17 cellular contexts compared by ENCODE assay signal in the genomic region with DNA sequence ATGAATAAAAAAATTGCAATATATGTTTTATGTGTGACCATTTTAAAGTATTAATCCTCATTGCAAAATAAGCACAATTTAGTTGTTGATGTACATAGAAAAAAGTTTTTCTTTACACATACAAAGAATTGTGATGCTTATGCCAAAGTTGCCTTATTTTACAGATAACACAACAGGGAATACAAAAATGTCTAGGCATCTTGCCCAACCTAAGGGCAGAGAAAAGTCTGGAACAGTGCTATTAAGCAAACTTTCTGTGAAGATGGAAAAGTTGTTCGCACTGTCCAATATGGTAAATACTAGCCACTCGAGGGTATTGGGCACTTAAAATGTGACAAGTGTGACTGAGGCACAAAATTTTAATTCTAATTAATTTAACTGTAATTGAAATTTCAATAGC.
DNase-seq lines count a peak whose midpoint lies in the region; ATAC-seq, FAIRE-seq and TF ChIP-seq lines count a peak whose summit lies in the region.
"Had no signal": no experiment of that assay in that cellular context is flagged by ENCODE, and none has a peak within 500 bp of the region (broad histone marks: within the 10 kb centered on the region; RNA-seq: fewer than 3 reads in every experiment).

No MANE protein-coding gene starts in this region.

- peak; percentile 9 for DNase-seq in AG10803 (ENCODE audit: low read depth)
- DNase-seq in K562 (ENCODE audit: extremely low read depth in 1 of 4, low spot score in 3 of 4) = no peak
- peak; percentile 66 for DNase-seq in fibroblast of peridontal ligament (ENCODE audit: extremely low read depth)
- no peak for DNase-seq in osteoblast (ENCODE audit: insufficient read length, low spot score, missing footprints)
- no peak for DNase-seq in erythroblast (lab: John Stamatoyannopoulos, UW)
- DNase-seq in thyroid gland = no peak
- DNase-seq: AML-193; CD4-positive, CD25-positive, alpha-beta regulatory T cell; DMS 273 treated with DMSO at 0.1 percent for 48 hours; GOT3; H9 had no signal

- H3K9me3 ChIP-seq in K562 (replicated peaks; ENCODE audit: control insufficient read depth, insufficient read depth, low read depth, low read length) = no peaks in the 10 kb centered on the region
- no peaks in the 10 kb centered on the region for H3K9me3 ChIP-seq in neutrophil
- H3K9me3 ChIP-seq in osteoblast (ENCODE audit: low read depth, low read length) = no peaks in the 10 kb centered on the region
- H3K9me3 ChIP-seq in thyroid gland = no peaks in the 10 kb centered on the region
- H3K9me3 ChIP-seq: BLaER1 treated with 17β-estradiol and CSF1 and Interleukin-3, amounts not matched to agents 10 nM and 100 nM had no signal

- intact Hi-C loops in K562 (cut with micrococcal nuclease) (no loop called here), thyroid gland (cut with DNase I) (no loop called here)

- POLR2A ChIA-PET in K562 (lab: Yijun Ruan, JAX) = no interaction called here

- H3K9me1 ChIP-seq in K562 (ENCODE audit: control insufficient read depth, insufficient read depth, low read length) = no peaks in the 10 kb centered on the region

- TF ChIP-seq CTCF in AG10803 (conservative IDR thresholded peaks at IDR 0.05; ENCODE audit: low read length) (no peak), K562 (IDR thresholded peaks at IDR 0.05 in 2 of 3, conservative IDR thresholded peaks at IDR 0.05 in 1 of 3; ENCODE audit: insufficient read depth in 2 of 3, low read depth in 1 of 3, low read length in 3 of 3) (no peak), neutrophil (IDR thresholded peaks at IDR 0.05) (no peak), osteoblast (IDR thresholded peaks at IDR 0.05; ENCODE audit: extremely low read depth, low read depth, low read length) (no peak), thyroid gland (IDR thresholded peaks at IDR 0.05) (no peak)

- H3K4me1 ChIP-seq in K562 (replicated peaks in 1 of 2; ENCODE audit: control insufficient read depth in 2 of 2, insufficient read depth in 2 of 2, low read length in 2 of 2) (no peaks in the 10 kb centered on the region), neutrophil (ENCODE audit: control insufficient read depth in 1 of 2, insufficient read depth in 1 of 2, low read depth in 1 of 2, low read length in 1 of 2) (peaks cover 7 to 13% of the 10 kb centered on the region in 2 experiments), osteoblast (ENCODE audit: insufficient read depth, low read length) (peaks cover 5% of the 10 kb centered on the region), thyroid gland (no peaks in the 10 kb centered on the region)

- ATAC-seq in K562 (no peak), GM21576 (IDR thresholded peaks at IDR 0.05; ENCODE audit: unreplicated experiment) (no peak)
- ATAC-seq: HepG2 had no signal

- TF ChIP-seq EP300 in K562 (IDR thresholded peaks at IDR 0.05; ENCODE audit: low read length) = no peak

- no peak overlapping the region for H3K9ac ChIP-seq in K562 (ENCODE audit: insufficient read depth in 1 of 2, low read depth in 2 of 2, low read length in 2 of 2)
- H3K9ac ChIP-seq: BLaER1 treated with 17β-estradiol and CSF1 and Interleukin-3, amounts not matched to agents 10 nM and 100 nM had no signal

- H3K27ac ChIP-seq in K562 (ENCODE audit: extremely low read depth, low read depth, low read length) = no peak overlapping the region
- H3K27ac ChIP-seq in neutrophil = peak overlapping the region; percentile 73
- H3K27ac ChIP-seq in osteoblast (ENCODE audit: low read depth, low read length) = no peak overlapping the region
- no peak overlapping the region for H3K27ac ChIP-seq in thyroid gland
- H3K27ac ChIP-seq: 22Rv1; BLaER1 treated with 17β-estradiol and CSF1 and Interleukin-3, amounts not matched to agents 10 nM and 100 nM had no signal

- H3K4me3 ChIP-seq in AG10803 (ENCODE audit: low read length) (no peak overlapping the region), K562 (no peak overlapping the region), neutrophil (ENCODE audit: low read depth in 1 of 2, low read length in 1 of 2) (no peak overlapping the region), osteoblast (ENCODE audit: insufficient read depth, low read length) (no peak overlapping the region), thyroid gland (replicated peaks in 1 of 3) (no peak overlapping the region)
- H3K4me3 ChIP-seq: BLaER1 treated with 17β-estradiol and CSF1 and Interleukin-3, amounts not matched to agents 10 nM and 100 nM had no signal

- no TSS peak for BruUV-seq in K562 (replicated peaks; lab: Mats Ljungman, UMichigan)

- H3K79me2 ChIP-seq in K562 (ENCODE audit: control insufficient read depth, insufficient read depth, low read length) = no peaks in the 10 kb centered on the region
- H3K79me2 ChIP-seq in osteoblast (ENCODE audit: insufficient read depth, low read length) = no peaks in the 10 kb centered on the region

- in situ Hi-C loops in K562 (cut with MboI) = no loop called here

- 4% methylated on average over 2 of the region's 2 CpGs for WGBS in K562 (ENCODE audit: insufficient coverage, low coverage, missing lambda C conversion rate)
- 78 to 88% methylated on average over 2 of the region's 2 CpGs for WGBS in thyroid gland, 2 donors

- no peak for TF ChIP-seq RAD21 in K562 (CRISPR knock-in tag; conservative IDR thresholded peaks at IDR 0.05 in 1 of 2, IDR thresholded peaks at IDR 0.05 in 1 of 2)

- H4K20me1 ChIP-seq in K562 (replicated peaks; ENCODE audit: control insufficient read depth, insufficient read depth, low read length) = no peaks in the 10 kb centered on the region
- H4K20me1 ChIP-seq in osteoblast (ENCODE audit: insufficient read depth, low read length) = no peaks in the 10 kb centered on the region
- H4K20me1 ChIP-seq: BLaER1 treated with 17β-estradiol and CSF1 and Interleukin-3, amounts not matched to agents 10 nM and 100 nM had no signal

- FAIRE-seq in K562 (lab: Jason Lieb, UNC) = peak; percentile 6
- FAIRE-seq: HepG2, HTR-8/SVneo had no signal

- H3K36me3 ChIP-seq in K562 (ENCODE audit: control insufficient read depth, insufficient read depth, low read length) (no peaks in the 10 kb centered on the region), neutrophil (no peaks in the 10 kb centered on the region), osteoblast (ENCODE audit: insufficient read depth, low read length) (peaks cover 15% of the 10 kb centered on the region), thyroid gland (no peaks in the 10 kb centered on the region)
- H3K36me3 ChIP-seq: BLaER1 treated with 17β-estradiol and CSF1 and Interleukin-3, amounts not matched to agents 10 nM and 100 nM had no signal

- H2AFZ ChIP-seq in K562 (ENCODE audit: low read depth, low read length) (no peak overlapping the region), osteoblast (ENCODE audit: low read length) (no peak overlapping the region)

- CTCF ChIA-PET in K562 (lab: Yijun Ruan, JAX; ENCODE audit: low intra/inter-chr PET ratio) = no interaction called here

- no peaks in the 10 kb centered on the region for H3K27me3 ChIP-seq in K562 (ENCODE audit: control insufficient read depth in 2 of 2, insufficient read depth in 2 of 2, low read length in 2 of 2)
- no peaks in the 10 kb centered on the region for H3K27me3 ChIP-seq in neutrophil
- H3K27me3 ChIP-seq in osteoblast (ENCODE audit: insufficient read depth, low read length) = no peaks in the 10 kb centered on the region
- H3K27me3 ChIP-seq in thyroid gland = no peaks in the 10 kb centered on the region
- H3K27me3 ChIP-seq: BLaER1 treated with 17β-estradiol and CSF1 and Interleukin-3, amounts not matched to agents 10 nM and 100 nM had no signal

- no peak overlapping the region for H3K4me2 ChIP-seq in K562 (ENCODE audit: insufficient read depth, low read length)
- H3K4me2 ChIP-seq in osteoblast (ENCODE audit: insufficient read depth, low read length) = no peak overlapping the region
- H3K4me2 ChIP-seq: BLaER1 treated with 17β-estradiol and CSF1 and Interleukin-3, amounts not matched to agents 10 nM and 100 nM had no signal

- TF ChIP-seq POLR2A in K562 (conservative IDR thresholded peaks at IDR 0.05) = no peak
- TF ChIP-seq POLR2A in erythroblast (IDR thresholded peaks at IDR 0.05; ENCODE audit: low read length) = no peak
- no peak for TF ChIP-seq POLR2A in thyroid gland (IDR thresholded peaks at IDR 0.05)

TF ChIP-seq in K562, 482 proteins besides CTCF, POLR2A, EP300 and RAD21 (continues in another document):
- TF ChIP-seq RBM17 (IDR thresholded peaks at IDR 0.05; ENCODE audit: borderline replicate concordance, low read depth, low read length) (no peak), HNRNPLL (IDR thresholded peaks at IDR 0.05; ENCODE audit: low read depth, low read length, poor library complexity, severe bottlenecking) (no peak), ZFP36 (IDR thresholded peaks at IDR 0.05; ENCODE audit: low read depth, low read length, partially characterized antibody) (no peak)
- TF ChIP-seq, protein P1, sequence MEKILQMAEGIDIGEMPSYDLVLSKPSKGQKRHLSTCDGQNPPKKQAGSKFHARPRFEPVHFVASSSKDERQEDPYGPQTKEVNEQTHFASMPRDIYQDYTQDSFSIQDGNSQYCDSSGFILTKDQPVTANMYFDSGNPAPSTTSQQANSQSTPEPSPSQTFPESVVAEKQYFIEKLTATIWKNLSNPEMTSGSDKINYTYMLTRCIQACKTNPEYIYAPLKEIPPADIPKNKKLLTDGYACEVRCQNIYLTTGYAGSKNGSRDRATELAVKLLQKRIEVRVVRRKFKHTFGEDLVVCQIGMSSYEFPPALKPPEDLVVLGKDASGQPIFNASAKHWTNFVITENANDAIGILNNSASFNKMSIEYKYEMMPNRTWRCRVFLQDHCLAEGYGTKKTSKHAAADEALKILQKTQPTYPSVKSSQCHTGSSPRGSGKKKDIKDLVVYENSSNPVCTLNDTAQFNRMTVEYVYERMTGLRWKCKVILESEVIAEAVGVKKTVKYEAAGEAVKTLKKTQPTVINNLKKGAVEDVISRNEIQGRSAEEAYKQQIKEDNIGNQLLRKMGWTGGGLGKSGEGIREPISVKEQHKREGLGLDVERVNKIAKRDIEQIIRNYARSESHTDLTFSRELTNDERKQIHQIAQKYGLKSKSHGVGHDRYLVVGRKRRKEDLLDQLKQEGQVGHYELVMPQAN (IDR thresholded peaks at IDR 0.05; ENCODE audit: borderline replicate concordance) = no peak
- TF ChIP-seq, protein P2, sequence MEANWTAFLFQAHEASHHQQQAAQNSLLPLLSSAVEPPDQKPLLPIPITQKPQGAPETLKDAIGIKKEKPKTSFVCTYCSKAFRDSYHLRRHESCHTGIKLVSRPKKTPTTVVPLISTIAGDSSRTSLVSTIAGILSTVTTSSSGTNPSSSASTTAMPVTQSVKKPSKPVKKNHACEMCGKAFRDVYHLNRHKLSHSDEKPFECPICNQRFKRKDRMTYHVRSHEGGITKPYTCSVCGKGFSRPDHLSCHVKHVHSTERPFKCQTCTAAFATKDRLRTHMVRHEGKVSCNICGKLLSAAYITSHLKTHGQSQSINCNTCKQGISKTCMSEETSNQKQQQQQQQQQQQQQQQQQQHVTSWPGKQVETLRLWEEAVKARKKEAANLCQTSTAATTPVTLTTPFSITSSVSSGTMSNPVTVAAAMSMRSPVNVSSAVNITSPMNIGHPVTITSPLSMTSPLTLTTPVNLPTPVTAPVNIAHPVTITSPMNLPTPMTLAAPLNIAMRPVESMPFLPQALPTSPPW (CRISPR knock-in tag; IDR thresholded peaks at IDR 0.05) = no peak

Comparison
In these comparisons a context has a peak if more than half of its experiments do, and no peak if none do; other contexts are left out.
1. DNase-seq: peak in AG10803 (single experiment) and fibroblast of peridontal ligament (single experiment); none in K562 (0 of 4), osteoblast (single experiment), erythroblast (0 of 2) and thyroid gland (0 of 2).